13 cellular contexts compared by ENCODE assay signal in the genomic region with DNA sequence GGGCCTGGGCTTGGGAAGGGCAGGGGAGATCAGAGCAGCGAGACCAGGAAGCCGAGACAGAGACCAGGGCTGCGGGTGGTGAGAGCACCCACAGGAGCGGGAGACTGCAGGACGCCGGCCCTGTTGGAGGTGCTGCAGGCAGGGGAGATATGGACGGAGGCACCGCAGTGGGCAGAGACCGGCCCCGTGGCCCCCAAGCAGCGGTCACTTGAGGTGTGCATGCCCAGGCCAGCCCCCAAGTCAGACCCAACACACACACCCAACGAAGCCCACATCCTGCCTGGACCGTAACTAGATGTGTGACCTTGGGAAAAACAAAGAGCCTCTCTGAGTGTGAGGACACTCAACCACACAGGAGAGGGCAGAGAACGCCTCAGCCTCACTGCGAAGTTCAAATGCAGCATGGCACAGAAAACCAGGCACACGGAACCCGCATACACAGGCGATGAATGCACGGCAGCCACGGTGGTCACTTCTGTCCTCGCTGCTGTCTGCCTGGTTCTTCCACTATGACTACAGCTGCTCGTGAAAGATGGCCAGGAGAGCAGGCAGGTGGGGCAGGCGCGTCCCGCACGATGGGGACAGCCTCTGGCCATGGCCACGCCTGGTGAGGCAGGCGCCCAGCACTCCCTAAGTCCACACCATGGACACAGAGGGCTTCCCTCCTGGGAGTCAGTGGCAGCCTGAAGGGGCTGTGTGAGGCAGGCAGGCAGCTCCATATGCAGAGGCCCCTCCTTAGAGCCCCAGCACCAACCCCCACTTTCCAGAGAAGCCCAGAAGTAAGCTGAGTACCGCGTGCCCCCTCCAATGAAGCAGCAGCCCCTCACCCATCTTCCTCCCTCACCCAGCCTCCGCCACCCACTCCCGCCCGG.
DNase-seq lines count a peak whose midpoint lies in the region; ATAC-seq and TF ChIP-seq lines count a peak whose summit lies in the region.
"Had no signal": no experiment of that assay in that cellular context is flagged by ENCODE, and none has a peak within 500 bp of the region (broad histone marks: within the 10 kb centered on the region; RNA-seq: fewer than 3 reads in every experiment).

No MANE protein-coding gene starts in this region.

- no peaks in the 10 kb centered on the region for H3K79me1 ChIP-seq in H9 (ENCODE audit: insufficient read depth, low read depth, low read length, poor library complexity, severe bottlenecking)

- no peak overlapping the region for H4K91ac ChIP-seq in H9 (ENCODE audit: insufficient read length, low read depth, low read length)

- no peaks in the 10 kb centered on the region for H3K27me3 ChIP-seq in H9 (ENCODE audit: insufficient read depth, low read length)
- no peaks in the 10 kb centered on the region for H3K27me3 ChIP-seq in adipocyte (replicated peaks; ENCODE audit: control insufficient read depth, insufficient read depth, low read length)
- H3K27me3 ChIP-seq in right lobe of liver = no peaks in the 10 kb centered on the region
- H3K27me3 ChIP-seq: esophagus squamous epithelium, thyroid gland had no signal

- TF ChIP-seq CTCF in H9 (conservative IDR thresholded peaks at IDR 0.05) (no peak), right lobe of liver (IDR thresholded peaks at IDR 0.05) (no peak)

- peak overlapping the region; percentile 16; the same call in 1 of the 2 replicates for H3K14ac ChIP-seq in H9 (ENCODE audit: insufficient read depth, low read length)

- no peaks in the 10 kb centered on the region for H3K9me3 Mint-ChIP-seq in H9
- no peaks in the 10 kb centered on the region for H3K9me3 Mint-ChIP-seq in stimulated activated naive B cell treated with anti-CD40 and anti-IgM and Interleukin-4, amounts not matched to agents 10 μg/mL and 1 μg/mL and 100 μg/mL, for 72 hours

- no peak overlapping the region; the same call in 1 of the 2 replicates for H3K4ac ChIP-seq in H9 (ENCODE audit: low read depth, low read length)

- H3K36me3 ChIP-seq in adipocyte (ENCODE audit: control insufficient read depth, insufficient read depth, low read length, severe bottlenecking) (no peaks in the 10 kb centered on the region), right lobe of liver (no peaks in the 10 kb centered on the region)
- H3K36me3 ChIP-seq: thyroid gland had no signal

- H3K9ac ChIP-seq in H9 (ENCODE audit: extremely low read depth, insufficient read length, low read length) = no peak overlapping the region
- H3K9ac ChIP-seq in adipocyte (ENCODE audit: low read length) = peak overlapping the region; percentile 30

- H3K27ac ChIP-seq in H9 (ENCODE audit: insufficient read length, low read depth, low read length) (no peak overlapping the region), right lobe of liver (no peak overlapping the region)
- H3K27ac ChIP-seq: thyroid gland had no signal

- H3K23ac ChIP-seq in H9 (ENCODE audit: insufficient read length, low read depth, low read length) = no peak overlapping the region

- H4K20me1 ChIP-seq in H9 (ENCODE audit: control insufficient read depth, insufficient read depth, insufficient read length) = no peaks in the 10 kb centered on the region

- H2BK15ac ChIP-seq in H9 (ENCODE audit: low read depth, low read length) = no peak overlapping the region

- ATAC-seq in right lobe of liver = no peak
- no peak for ATAC-seq in stimulated activated naive B cell treated with anti-CD40 and anti-IgM and Interleukin-4, amounts not matched to agents 10 μg/mL and 1 μg/mL and 100 μg/mL, for 72 hours (replicated peaks)

- peaks cover 4% of the 10 kb centered on the region for H3K23me2 ChIP-seq in H9 (ENCODE audit: insufficient read length, low read depth, low read length, poor library complexity, severe bottlenecking)

- no peak overlapping the region for H2BK120ac ChIP-seq in H9 (ENCODE audit: low read depth, low read length, poor library complexity, severe bottlenecking)

- no peaks in the 10 kb centered on the region; the same call in 1 of the 2 replicates for H3K27me3 Mint-ChIP-seq in H9 (ENCODE audit: low read depth)
- H3K27me3 Mint-ChIP-seq in stimulated activated naive B cell treated with anti-CD40 and anti-IgM and Interleukin-4, amounts not matched to agents 10 μg/mL and 1 μg/mL and 100 μg/mL, for 72 hours = no peaks in the 10 kb centered on the region

- TF ChIP-seq POLR2A in right lobe of liver (IDR thresholded peaks at IDR 0.05) = no peak

- H2BK5ac ChIP-seq in H9 (ENCODE audit: insufficient read length, low read length) = no peak overlapping the region

- peak overlapping the region; percentile 45 to 93 (median 93); a peak in 6 of 7 replicates for H3K27ac Mint-ChIP-seq in H9
- peak overlapping the region; percentile 27 for H3K27ac Mint-ChIP-seq in stimulated activated naive B cell treated with anti-CD40 and anti-IgM and Interleukin-4, amounts not matched to agents 10 μg/mL and 1 μg/mL and 100 μg/mL, for 72 hours

- no peak overlapping the region for H3K4me3 Mint-ChIP-seq in H9
- peak overlapping the region in 1 of 2 donors; percentile 41 for H3K4me3 Mint-ChIP-seq in stimulated activated naive B cell treated with anti-CD40 and anti-IgM and Interleukin-4, amounts not matched to agents 10 μg/mL and 1 μg/mL and 100 μg/mL, for 72 hours

- H3T11ph ChIP-seq in H9 (ENCODE audit: low read length) = no peak overlapping the region

- H3K4me1 Mint-ChIP-seq in H9 = peaks cover 5 to 11% of the 10 kb centered on the region in 2 experiments; a peak in 3 of 4 replicates
- H3K4me1 Mint-ChIP-seq in stimulated activated naive B cell treated with anti-CD40 and anti-IgM and Interleukin-4, amounts not matched to agents 10 μg/mL and 1 μg/mL and 100 μg/mL, for 72 hours = peaks cover 39 to 68% of the 10 kb centered on the region in 2 donors

- H2AK5ac ChIP-seq in H9 (ENCODE audit: insufficient read length, low read length) = no peak overlapping the region

- no peak for DNase-seq in H9
- no peak for DNase-seq in adipocyte (ENCODE audit: low read depth)
- DNase-seq in right lobe of liver = peak; percentile 14 to 50 (median 45)
- no peak for DNase-seq in stimulated activated naive B cell treated with anti-CD40 and anti-IgM and Interleukin-4, amounts not matched to agents 10 μg/mL and 1 μg/mL and 100 μg/mL, for 72 hours
- DNase-seq in UCSD-AML1 (lab: John Stamatoyannopoulos, UW; ENCODE audit: unreplicated experiment) = no peak
- no peak for DNase-seq in amniotic stem cell (lab: John Stamatoyannopoulos, UW)
- DNase-seq in DMS114 treated with DMSO at 0.1 percent for 48 hours (lab: John Stamatoyannopoulos, UW; ENCODE audit: unreplicated experiment) = no peak
- DNase-seq: activated CD4-positive, alpha-beta T cell treated with anti-CD3 and anti-CD28 coated beads, Interleukin-2, amount 50 U/mL, for 48 hours; activated gamma-delta T cell; central memory CD4-positive, alpha-beta T cell; COR-L47; esophagus squamous epithelium; thyroid gland had no signal

- no peak overlapping the region for H2BK20ac ChIP-seq in H9 (ENCODE audit: low read depth, low read length, poor library complexity, severe bottlenecking)

- H3K9me3 ChIP-seq in H9 (ENCODE audit: control insufficient read depth, low read depth, low read length) (no peaks in the 10 kb centered on the region), adipocyte (ENCODE audit: control insufficient read depth, low read length) (no peaks in the 10 kb centered on the region), right lobe of liver (no peaks in the 10 kb centered on the region)
- H3K9me3 ChIP-seq: esophagus squamous epithelium, thyroid gland had no signal

- no CpG with 5 or more reads among the region's 33 CpGs for WGBS in H9 (ENCODE audit: extremely low coverage, insufficient read length, low lambda C conversion rate)
- 20% methylated on average over 2 of the region's 33 CpGs for WGBS in right lobe of liver (ENCODE audit: insufficient coverage, low coverage, low lambda C conversion rate, missing lambda C conversion rate)

- intact Hi-C loops in right lobe of liver (cut with DNase I) = no loop called here

- H3K18ac ChIP-seq in H9 (ENCODE audit: insufficient read length, low read depth, low read length) = no peak overlapping the region

- H3K4me2 ChIP-seq in H9 (ENCODE audit: insufficient read depth, insufficient read length, low read length) = no peak overlapping the region

- H4K5ac ChIP-seq in H9 (ENCODE audit: insufficient read length, low read depth, low read length) = no peak overlapping the region

- no peak overlapping the region for H3K56ac ChIP-seq in H9 (ENCODE audit: insufficient read length, low read depth, low read length)

- H3K36me3 Mint-ChIP-seq in H9 (ENCODE audit: insufficient read depth in 1 of 3, low read depth in 3 of 3) = peaks cover 2 to 7% (median 5%) of the 10 kb centered on the region in 3 experiments; a peak in 3 of 7 replicates
- H3K36me3 Mint-ChIP-seq in stimulated activated naive B cell treated with anti-CD40 and anti-IgM and Interleukin-4, amounts not matched to agents 10 μg/mL and 1 μg/mL and 100 μg/mL, for 72 hours = peaks cover 12 to 52% of the 10 kb centered on the region in 2 donors

- H4K8ac ChIP-seq in H9 (replicated peaks; ENCODE audit: insufficient read length, low read depth, low read length) = no peak overlapping the region

- H3K79me2 ChIP-seq in H9 (ENCODE audit: insufficient read depth, low read length) = no peaks in the 10 kb centered on the region; the same call in 1 of the 2 replicates

- H3K4me1 ChIP-seq in H9 (ENCODE audit: insufficient read depth, low read length) (no peaks in the 10 kb centered on the region), adipocyte (ENCODE audit: control insufficient read depth, insufficient read depth, low read length) (peaks cover 27% of the 10 kb centered on the region), right lobe of liver (no peaks in the 10 kb centered on the region)

- H2BK12ac ChIP-seq in H9 (ENCODE audit: insufficient read length, low read depth, low read length) = no peak overlapping the region

- H3K4me3 ChIP-seq in adipocyte (ENCODE audit: low read length) = no peak overlapping the region
- no peak overlapping the region for H3K4me3 ChIP-seq in right lobe of liver
- H3K4me3 ChIP-seq: thyroid gland had no signal

- no peak overlapping the region for H2AFZ ChIP-seq in H9 (ENCODE audit: low read length)

Comparison
In these comparisons a context has a peak if more than half of its experiments do, and no peak if none do; other contexts are left out.
1. DNase-seq: peak in right lobe of liver (3 of 3); none in H9 (single experiment), adipocyte (single experiment), stimulated activated naive B cell treated with anti-CD40 and anti-IgM and Interleukin-4, amounts not matched to agents 10 μg/mL and 1 μg/mL and 100 μg/mL, for 72 hours (single experiment), UCSD-AML1 (single experiment), amniotic stem cell (single experiment) and DMS114 treated with DMSO at 0.1 percent for 48 hours (single experiment).